Comparison of ENCODE assay signal across 21 cellular contexts in genomic region chr2:236818281-236819045, GRCh38.
"Had no signal": no experiment of that assay in that cellular context is flagged by ENCODE, and none has a peak within 500 bp of the region (broad histone marks: within the 10 kb centered on the region; RNA-seq: fewer than 3 reads in every experiment).

No MANE protein-coding gene starts in this region.

- H3K27me3 ChIP-seq: cardiac muscle cell, foreskin keratinocyte, upper lobe of left lung had no signal

- ATAC-seq: activated CD8-positive, alpha-beta T cell treated with anti-CD3 and anti-CD28 coated beads for 36 hours; activated T-cell treated with anti-CD3 and anti-CD28 coated beads, Interleukin-2, amount 50 U/mL, for 4 hours; foreskin keratinocyte; left colon; natural killer cell; sciatic nerve; stimulated activated naive CD8-positive, alpha-beta T cell treated with anti-CD3 and anti-CD28 coated beads, Interleukin-15, amount 100 ng/mL, for 72 hours had no signal

- H3K4me1 ChIP-seq: foreskin keratinocyte, upper lobe of left lung had no signal

- H3K27ac ChIP-seq: cardiac muscle cell, foreskin keratinocyte, suprapubic skin, upper lobe of left lung had no signal

- H3K4me3 ChIP-seq: cardiac muscle cell, lung, smooth muscle cell, suprapubic skin, upper lobe of left lung had no signal

- H3K36me3 ChIP-seq: cardiac muscle cell, suprapubic skin, upper lobe of left lung had no signal

- H3K9me3 ChIP-seq: suprapubic skin had no signal

- DNase-seq: activated CD4-positive, alpha-beta T cell treated with anti-CD3 and anti-CD28 coated beads for 48 hours; activated CD4-positive, CD25-positive, alpha-beta regulatory T cell; activated CD8-positive, alpha-beta memory T cell treated with anti-CD3 and anti-CD28 coated beads, Interleukin-2, amount 50 U/mL, for 4 hours; activated CD8-positive, alpha-beta T cell treated with anti-CD3 and anti-CD28 coated beads for 36 hours; activated effector memory CD4-positive, alpha-beta T cell treated with Interleukin-2 at 50 U/mL for 16 hours; activated naive CD4-positive, alpha-beta T cell treated with anti-CD3 and anti-CD28 coated beads, Interleukin-2, amount 50 U/mL, for 16 hours; activated T-cell treated with anti-CD3 and anti-CD28 coated beads, Interleukin-2, amount 50 U/mL, for 4 hours; foreskin keratinocyte; glutamatergic neuron; hippocampal formation; left colon; natural killer cell; nucleus accumbens; stimulated activated CD4-positive, alpha-beta T cell treated with anti-CD3 and anti-CD28 coated beads, Interleukin-4, amount 100 ng/mL, for 1 hour; stimulated activated naive CD8-positive, alpha-beta T cell treated with anti-CD3 and anti-CD28 coated beads, Interleukin-15, amount 100 ng/mL, for 72 hours had no signal
